In genomic region chr1:3594706-3595377, GRCh38 we compare ENCODE assay signal across 36 cellular contexts.
"Had no signal": no experiment of that assay in that cellular context is flagged by ENCODE, and none has a peak within 500 bp of the region (broad histone marks: within the 10 kb centered on the region; RNA-seq: fewer than 3 reads in every experiment).

No MANE protein-coding gene starts in this region.

- H3K4me3 ChIP-seq: adrenal gland, body of pancreas, breast epithelium, Peyer's patch had no signal

- H3K27me3 ChIP-seq: body of pancreas, Peyer's patch had no signal

- DNase-seq: activated B cell treated with CpG ODN at 0.5 μM for 24 hours; activated CD4-positive, alpha-beta memory T cell treated with anti-CD3 and anti-CD28 coated beads for 36 hours; activated CD4-positive, alpha-beta T cell treated with anti-CD3 and anti-CD28 coated beads for 4 hours; activated CD4-positive, alpha-beta T cell treated with anti-CD3 and anti-CD28 coated beads, Interleukin-2, amount 50 U/mL, for 1 hour; activated CD4-positive, CD25-positive, alpha-beta regulatory T cell treated with anti-CD3 and anti-CD28 coated beads, Interleukin-2, amount 50 U/mL, for 72 hours; activated CD8-positive, alpha-beta memory T cell treated with anti-CD3 and anti-CD28 coated beads, Interleukin-2, amount 50 U/mL, for 4 hours; activated gamma-delta T cell treated with Interleukin-2 at 50 U/mL for 16 hours; activated naive CD4-positive, alpha-beta T cell treated with anti-CD3 and anti-CD28 coated beads for 36 hours; activated T-cell treated with anti-CD3 and anti-CD28 coated beads for 4 hours; activated T-cell treated with anti-CD3 and anti-CD28 coated beads, Interleukin-2, amount 50 U/mL, for 4 hours; adrenal gland; body of pancreas; caudate nucleus; NCI-H1092 treated with DMSO at 0.1 percent for 48 hours; NCI-H1417; NCI-H146; NCI-H187; NCI-H2081; NCI-H2171 treated with DMSO at 0.1 percent for 48 hours; NCI-H2227 treated with DMSO at 0.1 percent for 48 hours; NCI-H446; NCI-H510A treated with DMSO at 0.1 percent for 48 hours; NCI-H526 treated with DMSO at 0.1 percent for 48 hours; NCI-H82; NK-92 treated with Interleukin-12 subunit alpha and Interleukin-12 subunit beta, amount 100 ng/mL, for 24 hours; PC-3; Peyer's patch; RPMI8226; SIG-M5; SW 1271; T-helper 1 cell; T-helper 2 cell; T-helper 9 cell had no signal

- H3K36me3 ChIP-seq: adrenal gland, breast epithelium, Peyer's patch had no signal

- ATAC-seq: activated naive CD4-positive, alpha-beta T cell treated with anti-CD3 and anti-CD28 coated beads, Interleukin-2, amount 50 U/mL, for 72 hours; activated T-cell treated with anti-CD3 and anti-CD28 coated beads, Interleukin-2, amount 50 U/mL, for 4 hours; body of pancreas; PC-3 had no signal

- H3K9me3 ChIP-seq: adrenal gland, body of pancreas, breast epithelium, Peyer's patch had no signal

- H3K27ac ChIP-seq: adrenal gland, body of pancreas, breast epithelium, Peyer's patch, VCaP had no signal
